ENCODE assay signal across 12 cellular contexts in genomic region chr5:126852916-126853315, GRCh38.
DNase-seq lines count a peak whose midpoint lies in the region; ATAC-seq and TF ChIP-seq lines count a peak whose summit lies in the region.
"Had no signal": no experiment of that assay in that cellular context is flagged by ENCODE, and none has a peak within 500 bp of the region (broad histone marks: within the 10 kb centered on the region; RNA-seq: fewer than 3 reads in every experiment).

No MANE protein-coding gene starts in this region.

- H3K4me3 ChIP-seq in BLaER1 treated with 17β-estradiol and CSF1 and Interleukin-3, amounts not matched to agents 10 nM and 100 nM: peak overlapping the region in 1 of 10 experiments; percentile 16; a peak in 2 of 20 replicates
- H3K4me3 ChIP-seq in GM23338: no peak overlapping the region
- no peak overlapping the region for H3K4me3 ChIP-seq in OCI-LY7 (ENCODE audit: low read depth, low read length, poor library complexity, severe bottlenecking)
- H3K4me3 ChIP-seq in left lung: no peak overlapping the region
- H3K4me3 ChIP-seq: mucosa of descending colon, prostate gland had no signal

- TF ChIP-seq CTCF in GM23338 (conservative IDR thresholded peaks at IDR 0.05; ENCODE audit: low read depth in 2 of 2) (no peak), OCI-LY7 (conservative IDR thresholded peaks at IDR 0.05; ENCODE audit: low read length) (no peak), left lung (IDR thresholded peaks at IDR 0.05) (no peak), osteocyte (IDR thresholded peaks at IDR 0.05) (no peak)

- H3K4me3 Mint-ChIP-seq in GM23338: no peak overlapping the region
- peak overlapping the region; percentile 87 for H3K4me3 Mint-ChIP-seq in activated naive CD8-positive, alpha-beta T cell treated with anti-CD3 and anti-CD28 coated beads, Interleukin-2, amount 10 ng/mL, durations not matched to agents 7 days and 5 days
- H3K4me3 Mint-ChIP-seq in naive thymus-derived CD8-positive, alpha-beta T cell: peak overlapping the region; percentile 85 to 93 (median 90)
- H3K4me3 Mint-ChIP-seq in osteocyte (ENCODE audit: unreplicated experiment): no peak overlapping the region

- H3K9me2 ChIP-seq in GM23338 (ENCODE audit: insufficient read depth): no peaks in the 10 kb centered on the region
- no peaks in the 10 kb centered on the region for H3K9me2 ChIP-seq in OCI-LY7 (ENCODE audit: insufficient read depth, low read length)

- CTCF ChIA-PET in OCI-LY7 (lab: Charles Lee; ENCODE audit: unreplicated experiment): no interaction called here

- H4K20me1 ChIP-seq in BLaER1 treated with 17β-estradiol and CSF1 and Interleukin-3, amounts not matched to agents 10 nM and 100 nM: no peaks in the 10 kb centered on the region
- no peaks in the 10 kb centered on the region for H4K20me1 ChIP-seq in GM23338 (replicated peaks; ENCODE audit: insufficient read depth)
- no peaks in the 10 kb centered on the region for H4K20me1 ChIP-seq in OCI-LY7 (ENCODE audit: insufficient read depth, low read length)

- H3K79me2 ChIP-seq in GM23338 (replicated peaks; ENCODE audit: insufficient read depth) (peaks cover 6% of the 10 kb centered on the region; the same call in 1 of the 2 replicates), OCI-LY7 (ENCODE audit: insufficient read depth, low read depth, low read length) (no peaks in the 10 kb centered on the region)

- peaks cover 19% of the 10 kb centered on the region for H3K9me3 Mint-ChIP-seq in GM23338
- peaks cover 3% of the 10 kb centered on the region for H3K9me3 Mint-ChIP-seq in activated naive CD8-positive, alpha-beta T cell treated with anti-CD3 and anti-CD28 coated beads, Interleukin-2, amount 10 ng/mL, durations not matched to agents 7 days and 5 days
- H3K9me3 Mint-ChIP-seq in naive thymus-derived CD8-positive, alpha-beta T cell: peaks cover 0 to 12% (median 0%) of the 10 kb centered on the region in 9 donors
- no peaks in the 10 kb centered on the region for H3K9me3 Mint-ChIP-seq in osteocyte (ENCODE audit: unreplicated experiment)

- intact Hi-C loops in OCI-LY7 (cut with micrococcal nuclease; ENCODE audit: unreplicated experiment): no loop called here
- intact Hi-C loops in left lung (cut with DNase I): no loop called here

- peaks cover 18% of the 10 kb centered on the region; the same call in 1 of the 2 replicates for H3F3A ChIP-seq in GM23338 (replicated peaks; ENCODE audit: low read depth)

- peaks cover 50% of the 10 kb centered on the region for H3K4me1 Mint-ChIP-seq in GM23338
- H3K4me1 Mint-ChIP-seq in activated naive CD8-positive, alpha-beta T cell treated with anti-CD3 and anti-CD28 coated beads, Interleukin-2, amount 10 ng/mL, durations not matched to agents 7 days and 5 days: peaks cover 43% of the 10 kb centered on the region
- H3K4me1 Mint-ChIP-seq in naive thymus-derived CD8-positive, alpha-beta T cell: peaks cover 34 to 66% (median 48%) of the 10 kb centered on the region in 4 donors
- peaks cover 30% of the 10 kb centered on the region for H3K4me1 Mint-ChIP-seq in osteocyte (ENCODE audit: unreplicated experiment)

- DNase-seq in GM23338 (ENCODE audit: low spot score): no peak
- no peak for DNase-seq in activated naive CD8-positive, alpha-beta T cell treated with anti-CD3 and anti-CD28 coated beads, Interleukin-2, amount 10 ng/mL, durations not matched to agents 7 days and 5 days
- no peak for DNase-seq in naive thymus-derived CD8-positive, alpha-beta T cell
- no peak for DNase-seq in NCI-H1105 treated with DMSO at 0.1 percent for 48 hours (lab: John Stamatoyannopoulos, UW)
- no peak for DNase-seq in OCI-LY7 (ENCODE audit: low spot score)
- no peak for DNase-seq in left lung
- no peak for DNase-seq in osteocyte (ENCODE audit: extremely low spot score, unreplicated experiment)
- DNase-seq: kidney, mucosa of descending colon, NCI-H2171 treated with DMSO at 0.1 percent for 48 hours had no signal

- H3K9ac ChIP-seq in BLaER1 treated with 17β-estradiol and CSF1 and Interleukin-3, amounts not matched to agents 10 nM and 100 nM: peak overlapping the region in 6 of 11 experiments; percentile 1 to 52 (median 24); a peak in 9 of 22 replicates

- BruUV-seq in OCI-LY7 (replicated peaks; lab: Mats Ljungman, UMichigan): no TSS peak

- H3K4me1 ChIP-seq in BLaER1 treated with 17β-estradiol and CSF1 and Interleukin-3, amounts not matched to agents 10 nM and 100 nM: peaks cover 44 to 59% (median 50%) of the 10 kb centered on the region in 10 experiments
- H3K4me1 ChIP-seq in GM23338 (ENCODE audit: insufficient read depth): peaks cover 44% of the 10 kb centered on the region
- peaks cover 16% of the 10 kb centered on the region for H3K4me1 ChIP-seq in OCI-LY7 (ENCODE audit: insufficient read depth, low read length, poor library complexity, severe bottlenecking)
- no peaks in the 10 kb centered on the region for H3K4me1 ChIP-seq in left lung
- H3K4me1 ChIP-seq: prostate gland had no signal

- H3K4me2 ChIP-seq in BLaER1 treated with 17β-estradiol and CSF1 and Interleukin-3, amounts not matched to agents 10 nM and 100 nM: peak overlapping the region; percentile 45 to 80 (median 73)
- H3K4me2 ChIP-seq in GM23338: peak overlapping the region; percentile 69
- no peak overlapping the region for H3K4me2 ChIP-seq in OCI-LY7 (ENCODE audit: low read length)

- H3K36me3 ChIP-seq in BLaER1 treated with 17β-estradiol and CSF1 and Interleukin-3, amounts not matched to agents 10 nM and 100 nM: peaks cover 0 to 12% (median under 1%) of the 10 kb centered on the region in 11 experiments; a peak in 5 of 22 replicates
- 0 out of 2 replicates have a peak, but pooled peaks cover 7% of the 10 kb centered on the region for H3K36me3 ChIP-seq in GM23338 (ENCODE audit: insufficient read depth)
- H3K36me3 ChIP-seq in OCI-LY7 (ENCODE audit: insufficient read depth, low read length): peaks cover 8% of the 10 kb centered on the region; the same call in 1 of the 2 replicates
- H3K36me3 ChIP-seq in left lung: no peaks in the 10 kb centered on the region
- H3K36me3 ChIP-seq: prostate gland had no signal

- H3K27me3 Mint-ChIP-seq in GM23338 (ENCODE audit: insufficient read depth, low read depth, poor library complexity) (peaks cover 11% of the 10 kb centered on the region), osteocyte (ENCODE audit: unreplicated experiment) (no peaks in the 10 kb centered on the region)
- no peaks in the 10 kb centered on the region for H3K27me3 Mint-ChIP-seq in activated naive CD8-positive, alpha-beta T cell treated with anti-CD3 and anti-CD28 coated beads, Interleukin-2, amount 10 ng/mL, durations not matched to agents 7 days and 5 days
- H3K27me3 Mint-ChIP-seq in naive thymus-derived CD8-positive, alpha-beta T cell: no peaks in the 10 kb centered on the region

- peak overlapping the region in 9 of 11 experiments; percentile 31 to 63 (median 58); a peak in 17 of 22 replicates for H3K27ac ChIP-seq in BLaER1 treated with 17β-estradiol and CSF1 and Interleukin-3, amounts not matched to agents 10 nM and 100 nM
- H3K27ac ChIP-seq in GM23338 (ENCODE audit: low read depth) (peak overlapping the region; percentile 93), OCI-LY7 (ENCODE audit: low read depth, low read length, poor library complexity, severe bottlenecking) (no peak overlapping the region), left lung (no peak overlapping the region)
- H3K27ac ChIP-seq: prostate gland had no signal

- H3K9me3 ChIP-seq in BLaER1 treated with 17β-estradiol and CSF1 and Interleukin-3, amounts not matched to agents 10 nM and 100 nM (replicated peaks in 1 of 11): peaks cover 0 to 15% (median 6%) of the 10 kb centered on the region in 11 experiments; a peak in 9 of 22 replicates
- no peaks in the 10 kb centered on the region for H3K9me3 ChIP-seq in OCI-LY7 (ENCODE audit: low read length)
- H3K9me3 ChIP-seq in left lung: no peaks in the 10 kb centered on the region
- H3K9me3 ChIP-seq: mucosa of descending colon, prostate gland had no signal

- POLR2A ChIA-PET in activated naive CD8-positive, alpha-beta T cell treated with anti-CD3 and anti-CD28 coated beads, Interleukin-2, amount 10 ng/mL, durations not matched to agents 7 days and 5 days (lab: Charles Lee): interaction anchor here (0.6 to 4.0 kb wide), 8 partner anchors 16 to 376 kb away, joined by 3 to 55 read pairs (median 4); partner anchors contain the start of genes LMNB1 and PHAX
- POLR2A ChIA-PET in naive thymus-derived CD8-positive, alpha-beta T cell (lab: Charles Lee): interaction anchor here (0.7 to 5.4 kb wide), 20 partner anchors 14 to 376 kb away, joined by 3 to 72 read pairs (median 5); partner anchors contain the start of genes C5orf63, LMNB1, MARCHF3 and PHAX
- POLR2A ChIA-PET in OCI-LY7 (lab: Charles Lee): no interaction called here

- H2AFZ ChIP-seq in GM23338 (no peak overlapping the region), OCI-LY7 (ENCODE audit: low read length) (no peak overlapping the region)

- H3K27me3 ChIP-seq in BLaER1 treated with 17β-estradiol and CSF1 and Interleukin-3, amounts not matched to agents 10 nM and 100 nM: peaks cover 0 to 5% (median 0%) of the 10 kb centered on the region in 11 experiments; a peak in 1 of 22 replicates
- no peaks in the 10 kb centered on the region for H3K27me3 ChIP-seq in GM23338 (ENCODE audit: insufficient read depth)
- no peaks in the 10 kb centered on the region for H3K27me3 ChIP-seq in left lung

- no peak overlapping the region for H3K27ac Mint-ChIP-seq in GM23338
- peak overlapping the region; percentile 99 for H3K27ac Mint-ChIP-seq in activated naive CD8-positive, alpha-beta T cell treated with anti-CD3 and anti-CD28 coated beads, Interleukin-2, amount 10 ng/mL, durations not matched to agents 7 days and 5 days
- H3K27ac Mint-ChIP-seq in naive thymus-derived CD8-positive, alpha-beta T cell: peak overlapping the region; percentile 95 to 100 (median 99)
- no peak overlapping the region for H3K27ac Mint-ChIP-seq in osteocyte (ENCODE audit: unreplicated experiment)

- ATAC-seq in GM23338 (no peak), left lung (no peak)
- ATAC-seq in activated naive CD8-positive, alpha-beta T cell treated with anti-CD3 and anti-CD28 coated beads, Interleukin-2, amount 10 ng/mL, durations not matched to agents 7 days and 5 days (ENCODE audit: low read depth): no peak
- ATAC-seq in naive thymus-derived CD8-positive, alpha-beta T cell: peak in 1 of 2 donors; percentile 7

- H3K36me3 Mint-ChIP-seq in GM23338 (ENCODE audit: low read depth): peaks cover 21% of the 10 kb centered on the region
- peaks cover 38% of the 10 kb centered on the region for H3K36me3 Mint-ChIP-seq in activated naive CD8-positive, alpha-beta T cell treated with anti-CD3 and anti-CD28 coated beads, Interleukin-2, amount 10 ng/mL, durations not matched to agents 7 days and 5 days
- H3K36me3 Mint-ChIP-seq in naive thymus-derived CD8-positive, alpha-beta T cell: peaks cover 0 to 8% (median 0%) of the 10 kb centered on the region in 3 donors
- no peaks in the 10 kb centered on the region for H3K36me3 Mint-ChIP-seq in osteocyte (ENCODE audit: unreplicated experiment)

TF ChIP-seq in GM23338, 12 proteins besides CTCF, POLR2A, EP300 and RAD21 (continues in another document):
- no peak for TF ChIP-seq NANOG (IDR thresholded peaks at IDR 0.05; ENCODE audit: borderline replicate concordance)
- TF ChIP-seq POLR2AphosphoS5 (IDR thresholded peaks at IDR 0.05; ENCODE audit: low read depth): no peak
- TF ChIP-seq ZNF331 (CRISPR knock-in tag; IDR thresholded peaks at IDR 0.05; ENCODE audit: low read depth): no peak

Comparison
In these comparisons a context has a peak if more than half of its experiments do, and no peak if none do; other contexts are left out.
1. H3K27ac ChIP-seq: peak in BLaER1 treated with 17β-estradiol and CSF1 and Interleukin-3, amounts not matched to agents 10 nM and 100 nM (9 of 11) and GM23338 (single experiment); none in OCI-LY7 (single experiment) and left lung (0 of 2).
2. H3K27ac Mint-ChIP-seq: peak in activated naive CD8-positive, alpha-beta T cell treated with anti-CD3 and anti-CD28 coated beads, Interleukin-2, amount 10 ng/mL, durations not matched to agents 7 days and 5 days (single experiment) and naive thymus-derived CD8-positive, alpha-beta T cell (10 of 10); none in GM23338 (single experiment) and osteocyte (single experiment).
3. H3K4me3 Mint-ChIP-seq: peak in activated naive CD8-positive, alpha-beta T cell treated with anti-CD3 and anti-CD28 coated beads, Interleukin-2, amount 10 ng/mL, durations not matched to agents 7 days and 5 days (single experiment) and naive thymus-derived CD8-positive, alpha-beta T cell (10 of 10); none in GM23338 (single experiment) and osteocyte (single experiment).